Comparison of ENCODE assay signal across 15 cellular contexts in the genomic region with DNA sequence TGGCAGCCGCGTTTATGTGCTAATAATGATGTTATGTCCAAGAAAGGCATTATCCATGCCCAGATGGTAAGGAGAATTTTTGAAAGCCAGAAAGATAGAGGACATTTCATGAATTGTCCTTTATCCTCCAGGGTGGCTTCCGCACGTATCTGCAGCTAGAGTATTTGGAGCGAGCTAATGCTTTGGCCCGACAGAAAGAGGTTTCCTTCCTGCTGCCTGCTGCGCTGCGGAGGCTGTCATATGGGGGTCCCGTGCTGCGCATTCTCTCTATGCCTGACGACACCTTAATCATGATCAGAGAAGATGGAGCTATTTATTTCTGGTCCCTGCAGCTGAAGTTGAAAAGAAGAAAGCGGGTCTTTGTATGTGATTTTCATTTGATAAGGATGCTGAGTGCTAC.
"Had no signal": no experiment of that assay in that cellular context is flagged by ENCODE, and none has a peak within 500 bp of the region (broad histone marks: within the 10 kb centered on the region; RNA-seq: fewer than 3 reads in every experiment).

No MANE protein-coding gene starts in this region.

- H3K36me3 ChIP-seq: esophagus muscularis mucosa, gastroesophageal sphincter, left ventricle myocardium inferior, lower lobe of right lung, right atrium auricular region, stomach had no signal

- H3K27ac ChIP-seq: epithelial cell of prostate, esophagus muscularis mucosa, gastroesophageal sphincter, left ventricle myocardium inferior, lower lobe of right lung, right atrium auricular region, stomach had no signal

- H3K4me3 ChIP-seq: esophagus muscularis mucosa, gastroesophageal sphincter, left ventricle myocardium inferior, lower lobe of right lung, right atrium auricular region, stomach had no signal

- H3K9me3 ChIP-seq: esophagus muscularis mucosa, gastroesophageal sphincter, lower lobe of right lung, right atrium auricular region had no signal

- ATAC-seq: effector memory CD8-positive, alpha-beta T cell; gastroesophageal sphincter; left cardiac atrium; lower lobe of right lung had no signal

- H3K27me3 ChIP-seq: esophagus muscularis mucosa, gastroesophageal sphincter, right atrium auricular region had no signal

- H3K4me1 ChIP-seq: esophagus muscularis mucosa, gastroesophageal sphincter, left ventricle myocardium inferior, lower lobe of right lung, right atrium auricular region, stomach had no signal

- DNase-seq: effector memory CD8-positive, alpha-beta T cell; immature natural killer cell; kidney; left cardiac atrium; left ventricle myocardium inferior; lower lobe of right lung; small intestine; stimulated activated CD4-positive, alpha-beta T cell treated with anti-CD3 and anti-CD28 coated beads, Interleukin-12 subunit alpha, Interleukin-12 subunit beta, amount 100 ng/mL, for 4 hours; stimulated activated naive CD4-positive, alpha-beta T cell; stomach; trophoblast cell had no signal
